Comparison of ENCODE assay signal across 1 cellular context in genomic region chr2:240988571-240989271, GRCh38.
TF ChIP-seq lines count a peak whose summit lies in the region.

No MANE protein-coding gene starts in this region.

TF ChIP-seq in HepG2, 621 proteins besides CTCF, POLR2A, EP300 and RAD21:
- TF ChIP-seq ZNF451 (CRISPR knock-in tag; IDR thresholded peaks at IDR 0.05): 0 out of 2 replicates have a peak, but pooled peaks have one; percentile 5
- TF ChIP-seq MAFK (conservative IDR thresholded peaks at IDR 0.05 in 1 of 2, IDR thresholded peaks at IDR 0.05 in 1 of 2; ENCODE audit: low read length in 2 of 2): no peak
- no peak for TF ChIP-seq SMARCE1 (IDR thresholded peaks at IDR 0.05; ENCODE audit: borderline replicate concordance)
